Comparison of ENCODE assay signal across 8 cellular contexts in genomic region chr1:226548281-226549093, GRCh38. TPM values are rescaled to one million over a fixed set of nuclear protein-coding genes. Genes with fewer than 3 reads are reported as not detected.
DNase-seq lines count a peak whose midpoint lies in the region; ATAC-seq, FAIRE-seq and TF ChIP-seq lines count a peak whose summit lies in the region.

Gene STUM (plus strand): TSS chr1:226548764. CDS start chr1:226548905, 141 bp downstream.

- no peak for FAIRE-seq in GM12892 (lab: Jason Lieb, UNC)

- peaks cover 18% of the 10 kb centered on the region for H3K4me1 ChIP-seq in SJSA1 (replicated peaks)
- peaks cover 0 to 14% of the 10 kb centered on the region in 2 donors for H3K4me1 ChIP-seq in lung (ENCODE audit: control insufficient read depth in 2 of 2, insufficient read depth in 2 of 2, low read length in 2 of 2)
- peaks cover 17 to 22% of the 10 kb centered on the region in 2 donors for H3K4me1 ChIP-seq in thoracic aorta (ENCODE audit: control insufficient read depth in 1 of 2, low read depth in 2 of 2)

- 1% methylated on average over 57 to 82 of the region's 82 CpGs for WGBS in lung, 2 donors

- H3K27me3 ChIP-seq in SJSA1 (replicated peaks) (peaks cover 61% of the 10 kb centered on the region), lung (ENCODE audit: control insufficient read depth, insufficient read depth) (peaks cover 3% of the 10 kb centered on the region), thoracic aorta (replicated peaks; ENCODE audit: insufficient read depth) (no peaks in the 10 kb centered on the region)

- TF ChIP-seq CTCF in coronary artery (IDR thresholded peaks at IDR 0.05) (no peak), lung (IDR thresholded peaks at IDR 0.05; ENCODE audit: control extremely low read depth, extremely low read depth) (no peak), thoracic aorta (IDR thresholded peaks at IDR 0.05) (no peak)

- H3K4me3 ChIP-seq in SJSA1 (0 out of 2 replicates have a peak within 1 kb of the TSS, but pooled peaks have one; percentile 15), coronary artery (peak within 1 kb of the TSS; percentile 71), lung (peak within 1 kb of the TSS; percentile 15), thoracic aorta (peak within 1 kb of the TSS; percentile 77)

- in situ Hi-C loops in ACHN (cut with HindIII; ENCODE audit: low pct_ligation_motif_present, low pct_unique_long_range_greater_than_20kb, low sequenced_read_pairs), result no loop called here

- H3K27ac ChIP-seq in SJSA1, result no peak within 1 kb of the TSS
- H3K27ac ChIP-seq in coronary artery, result peak within 1 kb of the TSS; percentile 66 to 82
- no peak within 1 kb of the TSS for H3K27ac ChIP-seq in lung (ENCODE audit: low read depth in 1 of 2, low read length in 1 of 2)
- no peak within 1 kb of the TSS for H3K27ac ChIP-seq in thoracic aorta

- DNase-seq in ACHN, result peak; percentile 35
- DNase-seq in GM12892 (ENCODE audit: insufficient read length), result peak; percentile 46
- DNase-seq in SJSA1 (ENCODE audit: low read depth in 1 of 2, low spot score in 2 of 2), result no peak
- DNase-seq in coronary artery (ENCODE audit: low spot score), result no peak
- DNase-seq in lung (ENCODE audit: low spot score), result no peak
- no peak for DNase-seq in thoracic aorta (ENCODE audit: low spot score)
- no peak for DNase-seq in SW 1271 (lab: John Stamatoyannopoulos, UW)

- ATAC-seq in lung (ENCODE audit: insufficient read depth, low FRiP score), result peak; percentile 68
- ATAC-seq in thoracic aorta (ENCODE audit: insufficient number of reproducible peaks, low FRiP score, low read depth), result no peak
- no peak for ATAC-seq in HG02870 (IDR thresholded peaks at IDR 0.05; ENCODE audit: unreplicated experiment)

- no peak for TF ChIP-seq POLR2A in GM12892 (IDR thresholded peaks at IDR 0.05; ENCODE audit: low read depth, low read length)

- H3K36me3 ChIP-seq in SJSA1 (no peaks in the 10 kb centered on the region), lung (ENCODE audit: control insufficient read depth in 2 of 2, insufficient read depth in 2 of 2, low read length in 2 of 2) (no peaks in the 10 kb centered on the region), thoracic aorta (no peaks in the 10 kb centered on the region)

- H3K9me3 ChIP-seq in SJSA1 (replicated peaks), result peaks cover 8% of the 10 kb centered on the region
- H3K9me3 ChIP-seq in lung (ENCODE audit: control insufficient read depth in 2 of 2, insufficient read depth in 1 of 2, low read length in 1 of 2), result no peaks in the 10 kb centered on the region
- H3K9me3 ChIP-seq in thoracic aorta, result no peaks in the 10 kb centered on the region

RNA-seq across cellular contexts. Expression of gene STUM, which starts in this region (rescaled TPM):
- polyA plus RNA-seq in GM12892 (2012; ENCODE audit: missing spikeins), result not detected
- total RNA-seq in SJSA1 (2014; rRNA removed; shearing (Covaris generic)), result 0.03 TPM in 1 of 2 replicates, not detected in the other
- total RNA-seq in lung (under 1 TPM; 0.51 to 0.58 TPM), thoracic aorta (1 to 10 TPM in 1 of 2 donors, under 1 TPM in 1; 0.41 to 1.6 TPM)
- under 1 TPM; 0.09 to 0.45 TPM for polyA plus RNA-seq in lung

Comparison
In these comparisons a context has a peak if more than half of its experiments do, and no peak if none do; other contexts are left out.
1. Peak in ATAC-seq and H3K4me3 ChIP-seq in lung; RNA of the gene not detected or under 1 TPM.
2. DNase-seq: peak in ACHN (single experiment) and GM12892 (single experiment); none in SJSA1 (0 of 2), coronary artery (single experiment), lung (single experiment), thoracic aorta (single experiment) and SW 1271 (0 of 2).
3. H3K27ac ChIP-seq: peak in coronary artery (2 of 2); none in SJSA1 (single experiment), lung (0 of 2) and thoracic aorta (0 of 2).
4. H3K4me3 ChIP-seq: peak in every context shown above with its lines; median percentile 77 in thoracic aorta; 71 in coronary artery; 15 in SJSA1; 15 in lung.